ENCODE assay signal across 17 cellular contexts in genomic region chr9:19156026-19156474, GRCh38.
DNase-seq lines count a peak whose midpoint lies in the region; ATAC-seq lines count a peak whose summit lies in the region.
"Had no signal": no experiment of that assay in that cellular context is flagged by ENCODE, and none has a peak within 500 bp of the region (broad histone marks: within the 10 kb centered on the region; RNA-seq: fewer than 3 reads in every experiment).

No MANE protein-coding gene starts in this region.

- H3K4me1 Mint-ChIP-seq in stimulated activated effector memory CD8-positive, alpha-beta T cell treated with anti-CD3 and anti-CD28 coated beads, Interleukin-12 subunit alpha, Interleukin-12 subunit beta, amount 100 ng/mL, for 72 hours: peaks cover 35% of the 10 kb centered on the region

- H3K4me3 Mint-ChIP-seq in stimulated activated effector memory CD8-positive, alpha-beta T cell treated with anti-CD3 and anti-CD28 coated beads, Interleukin-12 subunit alpha, Interleukin-12 subunit beta, amount 100 ng/mL, for 72 hours: no peak overlapping the region
- H3K4me3 Mint-ChIP-seq: activated T-helper 1 cell treated with anti-CD3 and anti-CD28 coated beads, Interleukin-12 subunit alpha, Interleukin-12 subunit beta, Interleukin-2, Interleukin-4 antibody, amounts not matched to agents 30 ng/mL and 10 ng/mL and 1 ng/mL, durations not matched to agents 14 hours and 24 hours and 36 hours; T-helper 1 cell treated with Interleukin-12 subunit alpha and Interleukin-12 subunit beta and Interleukin-4 antibody, amounts not matched to agents 30 μg/mL and 1 μg/mL, for 36 hours had no signal

- peak; percentile 34 for ATAC-seq in GM21717 (IDR thresholded peaks at IDR 0.05; ENCODE audit: unreplicated experiment)
- ATAC-seq in stimulated activated effector memory CD8-positive, alpha-beta T cell treated with anti-CD3 and anti-CD28 coated beads, Interleukin-12 subunit alpha, Interleukin-12 subunit beta, amount 100 ng/mL, for 72 hours: peak; percentile 60

- H3K27ac Mint-ChIP-seq in stimulated activated effector memory CD8-positive, alpha-beta T cell treated with anti-CD3 and anti-CD28 coated beads, Interleukin-12 subunit alpha, Interleukin-12 subunit beta, amount 100 ng/mL, for 72 hours: peak overlapping the region; percentile 2
- H3K27ac Mint-ChIP-seq: T-helper 1 cell treated with Interleukin-12 subunit alpha and Interleukin-12 subunit beta and Interleukin-4 antibody, amounts not matched to agents 30 μg/mL and 1 μg/mL, for 36 hours had no signal

- intact Hi-C loops in posterior cingulate gyrus (cut with DNase I): no loop called here

- H3K36me3 Mint-ChIP-seq in stimulated activated effector memory CD8-positive, alpha-beta T cell treated with anti-CD3 and anti-CD28 coated beads, Interleukin-12 subunit alpha, Interleukin-12 subunit beta, amount 100 ng/mL, for 72 hours: no peaks in the 10 kb centered on the region

- H3K9me3 Mint-ChIP-seq in stimulated activated effector memory CD8-positive, alpha-beta T cell treated with anti-CD3 and anti-CD28 coated beads, Interleukin-12 subunit alpha, Interleukin-12 subunit beta, amount 100 ng/mL, for 72 hours: no peaks in the 10 kb centered on the region
- H3K9me3 Mint-ChIP-seq: activated T-helper 1 cell treated with anti-CD3 and anti-CD28 coated beads, Interleukin-12 subunit alpha, Interleukin-12 subunit beta, Interleukin-2, Interleukin-4 antibody, amounts not matched to agents 30 ng/mL and 10 ng/mL and 1 ng/mL, durations not matched to agents 14 hours and 24 hours and 36 hours; T-helper 1 cell treated with Interleukin-12 subunit alpha and Interleukin-12 subunit beta and Interleukin-4 antibody, amounts not matched to agents 30 μg/mL and 1 μg/mL, for 36 hours had no signal

- peak; percentile 23 to 26 for DNase-seq in activated T-cell treated with anti-CD3 and anti-CD28 coated beads, Interleukin-2, amount 50 U/mL, for 48 hours
- DNase-seq in activated T-cell treated with anti-CD3 and anti-CD28 coated beads for 4 hours: no peak
- DNase-seq in SW480 (ENCODE audit: low spot score): peak; percentile 95
- DNase-seq in stimulated activated effector memory CD8-positive, alpha-beta T cell treated with anti-CD3 and anti-CD28 coated beads, Interleukin-12 subunit alpha, Interleukin-12 subunit beta, amount 100 ng/mL, for 72 hours (ENCODE audit: low spot score in 2 of 2): no peak
- DNase-seq in nucleus accumbens (lab: John Stamatoyannopoulos, UW): no peak
- DNase-seq in NCI-H2227 (lab: John Stamatoyannopoulos, UW; ENCODE audit: unreplicated experiment): no peak
- no peak for DNase-seq in posterior cingulate gyrus
- DNase-seq: activated CD4-positive, alpha-beta T cell treated with anti-CD3 and anti-CD28 coated beads for 4 hours; brain microvascular endothelial cell; KBM-7; NCI-H1436; NCI-H774; stimulated activated CD4-positive, alpha-beta T cell treated with anti-CD3 and anti-CD28 coated beads, Interleukin-15, amount 100 ng/mL, for 24 hours; transverse colon had no signal

Comparison
In these comparisons a context has a peak if more than half of its experiments do, and no peak if none do; other contexts are left out.
1. DNase-seq: peak in activated T-cell treated with anti-CD3 and anti-CD28 coated beads, Interleukin-2, amount 50 U/mL, for 48 hours (2 of 2) and SW480 (single experiment); none in activated T-cell treated with anti-CD3 and anti-CD28 coated beads for 4 hours (single experiment), stimulated activated effector memory CD8-positive, alpha-beta T cell treated with anti-CD3 and anti-CD28 coated beads, Interleukin-12 subunit alpha, Interleukin-12 subunit beta, amount 100 ng/mL, for 72 hours (0 of 2), nucleus accumbens (0 of 56), NCI-H2227 (single experiment) and posterior cingulate gyrus (0 of 10).